8 cellular contexts compared by ENCODE assay signal in genomic region chr19:45442927-45443461, GRCh38. TPM values are rescaled to one million over a fixed set of nuclear protein-coding genes. Genes with fewer than 3 reads are reported as not detected.
DNase-seq lines count a peak whose midpoint lies in the region; ATAC-seq and TF ChIP-seq lines count a peak whose summit lies in the region.

No MANE protein-coding gene starts in this region.

- TF ChIP-seq CTCF in AG09309 (IDR thresholded peaks at IDR 0.05; ENCODE audit: control insufficient read depth, insufficient read depth, low read depth, low read length, missing control alignments) (no peak), HEK293 (tag by site-specific recombination; IDR thresholded peaks at IDR 0.05) (no peak)

- H3K4me1 ChIP-seq in HEK293 (ENCODE audit: control insufficient read depth, insufficient read depth, low read length) (0 out of 2 replicates have a peak, but pooled peaks cover 4% of the 10 kb centered on the region), mononuclear cell (ENCODE audit: insufficient read depth, low read length) (peaks cover 45% of the 10 kb centered on the region), urinary bladder (ENCODE audit: insufficient read depth) (no peaks in the 10 kb centered on the region)

- CTCF ChIA-PET in HEK293 (lab: Yijun Ruan, JAX), result interaction anchor here (0.5 to 5.8 kb wide), 3 partner anchors 35 to 100 kb away, joined by 3 to 87 read pairs (median 7); no protein-coding TSS in a partner anchor

- H3K27me3 ChIP-seq in mononuclear cell (ENCODE audit: insufficient read depth, low read length), result no peaks in the 10 kb centered on the region

- peaks cover 2% of the 10 kb centered on the region for H3K27me3 Mint-ChIP-seq in T-helper 2 cell treated with Interferon-gamma antibody and Interleukin-4, amounts not matched to agents 5 μg/mL and 100 μg/mL, for 36 hours (ENCODE audit: low read depth)
- H3K27me3 Mint-ChIP-seq in effector memory CD8-positive, alpha-beta T cell, result no peaks in the 10 kb centered on the region

- no peak for DNase-seq in AG09309 (ENCODE audit: low read depth)
- peak; percentile 25 for DNase-seq in T-helper 2 cell treated with Interferon-gamma antibody and Interleukin-4, amounts not matched to agents 5 μg/mL and 100 μg/mL, for 36 hours (ENCODE audit: low spot score)
- peak; percentile 21 to 43 (median 35) for DNase-seq in effector memory CD8-positive, alpha-beta T cell
- DNase-seq in HK-2 (ENCODE audit: unreplicated experiment), result no peak

- POLR2A ChIA-PET in HEK293 (lab: Yijun Ruan, JAX), result interaction anchor here (0.9 to 1.0 kb wide), 2 partner anchors 25 to 26 kb away, joined by 3 to 5 read pairs; partner anchors contain the start of gene FOSB

- H3K27ac Mint-ChIP-seq in T-helper 2 cell treated with Interferon-gamma antibody and Interleukin-4, amounts not matched to agents 5 μg/mL and 100 μg/mL, for 36 hours, result peak overlapping the region; percentile 67
- peak overlapping the region; percentile 97 to 98 for H3K27ac Mint-ChIP-seq in effector memory CD8-positive, alpha-beta T cell

- H3K9me3 Mint-ChIP-seq in T-helper 2 cell treated with Interferon-gamma antibody and Interleukin-4, amounts not matched to agents 5 μg/mL and 100 μg/mL, for 36 hours, result no peaks in the 10 kb centered on the region
- H3K9me3 Mint-ChIP-seq in effector memory CD8-positive, alpha-beta T cell, result no peaks in the 10 kb centered on the region

- H3K36me3 ChIP-seq in HEK293 (ENCODE audit: control insufficient read depth in 2 of 2, insufficient read depth in 1 of 2, low read length in 2 of 2) (no peaks in the 10 kb centered on the region), urinary bladder (ENCODE audit: insufficient read depth) (no peaks in the 10 kb centered on the region)

- H3K27ac ChIP-seq in HEK293 (ENCODE audit: extremely low read depth, low read depth, low read length), result no peak overlapping the region
- peak overlapping the region; percentile 65 for H3K27ac ChIP-seq in urinary bladder (ENCODE audit: low read depth)

- H3K4me1 Mint-ChIP-seq in T-helper 2 cell treated with Interferon-gamma antibody and Interleukin-4, amounts not matched to agents 5 μg/mL and 100 μg/mL, for 36 hours (ENCODE audit: low read depth), result peaks cover 41% of the 10 kb centered on the region
- H3K4me1 Mint-ChIP-seq in effector memory CD8-positive, alpha-beta T cell (ENCODE audit: low read depth in 2 of 2), result peaks cover 47 to 55% of the 10 kb centered on the region in 2 donors

- H3K36me3 Mint-ChIP-seq in T-helper 2 cell treated with Interferon-gamma antibody and Interleukin-4, amounts not matched to agents 5 μg/mL and 100 μg/mL, for 36 hours (ENCODE audit: low read depth), result no peaks in the 10 kb centered on the region
- H3K36me3 Mint-ChIP-seq in effector memory CD8-positive, alpha-beta T cell (ENCODE audit: insufficient read depth), result peaks cover 26% of the 10 kb centered on the region

- H3K4me3 Mint-ChIP-seq in T-helper 2 cell treated with Interferon-gamma antibody and Interleukin-4, amounts not matched to agents 5 μg/mL and 100 μg/mL, for 36 hours, result peak overlapping the region; percentile 77
- peak overlapping the region; percentile 92 to 95 for H3K4me3 Mint-ChIP-seq in effector memory CD8-positive, alpha-beta T cell

- H3K9me3 ChIP-seq in HEK293 (ENCODE audit: control insufficient read depth, insufficient read depth, low read depth, low read length) (no peaks in the 10 kb centered on the region), mononuclear cell (ENCODE audit: low read depth, low read length) (no peaks in the 10 kb centered on the region)

- WGBS in urinary bladder, result 9% methylated on average over 14 of the region's 14 CpGs

- ATAC-seq in effector memory CD8-positive, alpha-beta T cell (replicated peaks), result peak; percentile 13
- ATAC-seq in GM21381 (IDR thresholded peaks at IDR 0.05; ENCODE audit: unreplicated experiment), result no peak

- peak overlapping the region; percentile 39 for H3K4me3 ChIP-seq in AG09309 (ENCODE audit: control insufficient read depth, low read depth, low read length)
- peak overlapping the region; percentile 27 for H3K4me3 ChIP-seq in HEK293 (ENCODE audit: low read depth, low read length)
- H3K4me3 ChIP-seq in mononuclear cell (ENCODE audit: low read length), result peak overlapping the region; percentile 31
- H3K4me3 ChIP-seq in urinary bladder (ENCODE audit: low read depth, low read length), result peak overlapping the region; percentile 43

TF ChIP-seq in HEK293, 187 proteins besides CTCF, POLR2A, EP300 and RAD21 (continues in another document):
- TF ChIP-seq ZNF416 (tag by site-specific recombination; IDR thresholded peaks at IDR 0.05) (no peak), GLIS1 (tag by site-specific recombination; IDR thresholded peaks at IDR 0.05) (peak; percentile 80), ZIC2 (tag by site-specific recombination; IDR thresholded peaks at IDR 0.05) (peak; percentile 44; the same call in 1 of the 2 replicates), ZNF174 (tag by site-specific recombination; IDR thresholded peaks at IDR 0.05) (no peak), ZNF548 (tag by site-specific recombination; IDR thresholded peaks at IDR 0.05) (no peak), ZBTB8A (tag by site-specific recombination; IDR thresholded peaks at IDR 0.05) (no peak), ZNF221 (tag by site-specific recombination; IDR thresholded peaks at IDR 0.05; ENCODE audit: borderline replicate concordance) (no peak), ZNF501 (tag by site-specific recombination; IDR thresholded peaks at IDR 0.05) (no peak), ZNF146 (tag by site-specific recombination; IDR thresholded peaks at IDR 0.05) (no peak)
- TF ChIP-seq, protein P1, sequence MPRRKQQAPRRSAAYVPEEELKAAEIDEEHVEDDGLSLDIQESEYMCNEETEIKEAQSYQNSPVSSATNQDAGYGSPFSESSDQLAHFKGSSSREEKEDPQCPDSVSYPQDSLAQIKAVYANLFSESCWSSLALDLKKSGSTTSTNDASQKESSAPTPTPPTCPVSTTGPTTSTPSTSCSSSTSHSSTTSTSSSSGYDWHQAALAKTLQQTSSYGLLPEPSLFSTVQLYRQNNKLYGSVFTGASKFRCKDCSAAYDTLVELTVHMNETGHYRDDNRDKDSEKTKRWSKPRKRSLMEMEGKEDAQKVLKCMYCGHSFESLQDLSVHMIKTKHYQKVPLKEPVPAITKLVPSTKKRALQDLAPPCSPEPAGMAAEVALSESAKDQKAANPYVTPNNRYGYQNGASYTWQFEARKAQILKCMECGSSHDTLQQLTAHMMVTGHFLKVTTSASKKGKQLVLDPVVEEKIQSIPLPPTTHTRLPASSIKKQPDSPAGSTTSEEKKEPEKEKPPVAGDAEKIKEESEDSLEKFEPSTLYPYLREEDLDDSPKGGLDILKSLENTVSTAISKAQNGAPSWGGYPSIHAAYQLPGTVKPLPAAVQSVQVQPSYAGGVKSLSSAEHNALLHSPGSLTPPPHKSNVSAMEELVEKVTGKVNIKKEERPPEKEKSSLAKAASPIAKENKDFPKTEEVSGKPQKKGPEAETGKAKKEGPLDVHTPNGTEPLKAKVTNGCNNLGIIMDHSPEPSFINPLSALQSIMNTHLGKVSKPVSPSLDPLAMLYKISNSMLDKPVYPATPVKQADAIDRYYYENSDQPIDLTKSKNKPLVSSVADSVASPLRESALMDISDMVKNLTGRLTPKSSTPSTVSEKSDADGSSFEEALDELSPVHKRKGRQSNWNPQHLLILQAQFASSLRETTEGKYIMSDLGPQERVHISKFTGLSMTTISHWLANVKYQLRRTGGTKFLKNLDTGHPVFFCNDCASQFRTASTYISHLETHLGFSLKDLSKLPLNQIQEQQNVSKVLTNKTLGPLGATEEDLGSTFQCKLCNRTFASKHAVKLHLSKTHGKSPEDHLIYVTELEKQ (tag by site-specific recombination; IDR thresholded peaks at IDR 0.05; ENCODE audit: borderline replicate concordance), result no peak
- TF ChIP-seq, protein P2, sequence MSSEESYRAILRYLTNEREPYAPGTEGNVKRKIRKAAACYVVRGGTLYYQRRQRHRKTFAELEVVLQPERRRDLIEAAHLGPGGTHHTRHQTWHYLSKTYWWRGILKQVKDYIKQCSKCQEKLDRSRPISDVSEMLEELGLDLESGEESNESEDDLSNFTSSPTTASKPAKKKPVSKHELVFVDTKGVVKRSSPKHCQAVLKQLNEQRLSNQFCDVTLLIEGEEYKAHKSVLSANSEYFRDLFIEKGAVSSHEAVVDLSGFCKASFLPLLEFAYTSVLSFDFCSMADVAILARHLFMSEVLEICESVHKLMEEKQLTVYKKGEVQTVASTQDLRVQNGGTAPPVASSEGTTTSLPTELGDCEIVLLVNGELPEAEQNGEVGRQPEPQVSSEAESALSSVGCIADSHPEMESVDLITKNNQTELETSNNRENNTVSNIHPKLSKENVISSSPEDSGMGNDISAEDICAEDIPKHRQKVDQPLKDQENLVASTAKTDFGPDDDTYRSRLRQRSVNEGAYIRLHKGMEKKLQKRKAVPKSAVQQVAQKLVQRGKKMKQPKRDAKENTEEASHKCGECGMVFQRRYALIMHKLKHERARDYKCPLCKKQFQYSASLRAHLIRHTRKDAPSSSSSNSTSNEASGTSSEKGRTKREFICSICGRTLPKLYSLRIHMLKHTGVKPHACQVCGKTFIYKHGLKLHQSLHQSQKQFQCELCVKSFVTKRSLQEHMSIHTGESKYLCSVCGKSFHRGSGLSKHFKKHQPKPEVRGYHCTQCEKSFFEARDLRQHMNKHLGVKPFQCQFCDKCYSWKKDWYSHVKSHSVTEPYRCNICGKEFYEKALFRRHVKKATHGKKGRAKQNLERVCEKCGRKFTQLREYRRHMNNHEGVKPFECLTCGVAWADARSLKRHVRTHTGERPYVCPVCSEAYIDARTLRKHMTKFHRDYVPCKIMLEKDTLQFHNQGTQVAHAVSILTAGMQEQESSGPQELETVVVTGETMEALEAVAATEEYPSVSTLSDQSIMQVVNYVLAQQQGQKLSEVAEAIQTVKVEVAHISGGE (tag by site-specific recombination; conservative IDR thresholded peaks at IDR 0.05; ENCODE audit: low read depth), result no peak

RNA-seq across cellular contexts. Expression of gene ERCC1, which starts 19.3 kb away (rescaled TPM):
- total RNA-seq in mononuclear cell, result 33.6 TPM
- 64.0 TPM for total RNA-seq in urinary bladder
- polyA plus RNA-seq in urinary bladder, result 50.3 TPM

RNA-seq across cellular contexts. Expression of gene FOSB, which starts 24.8 kb away (rescaled TPM):
- 337 TPM for total RNA-seq in mononuclear cell
- total RNA-seq in urinary bladder, result 10.4 TPM
- polyA plus RNA-seq in urinary bladder, result 128 TPM

RNA-seq across cellular contexts. Expression of gene POLR1G, which starts 36.5 kb away (rescaled TPM):
- total RNA-seq in mononuclear cell, result 0.10 TPM
- total RNA-seq in urinary bladder, result 1.8 TPM
- 5.0 TPM for polyA plus RNA-seq in urinary bladder

RNA-seq across cellular contexts. Expression of gene PPP1R13L, which starts 38.1 kb away (rescaled TPM):
- total RNA-seq in mononuclear cell (0.52 TPM), urinary bladder (7.7 TPM)
- 28.1 TPM for polyA plus RNA-seq in urinary bladder

RNA-seq across cellular contexts. Expression of gene RTN2, which starts 53.9 kb away (rescaled TPM):
- total RNA-seq in mononuclear cell, result 1.5 TPM
- total RNA-seq in urinary bladder, result 6.0 TPM
- polyA plus RNA-seq in urinary bladder, result 34.9 TPM

Comparison
In these comparisons a context has a peak if more than half of its experiments do, and no peak if none do; other contexts are left out.
1. DNase-seq: peak in T-helper 2 cell treated with Interferon-gamma antibody and Interleukin-4, amounts not matched to agents 5 μg/mL and 100 μg/mL, for 36 hours (single experiment) and effector memory CD8-positive, alpha-beta T cell (3 of 3); none in AG09309 (single experiment) and HK-2 (single experiment).
2. RNA of gene FOSB, which starts 24.8 kb away (total RNA-seq): 337 TPM in mononuclear cell (single experiment); 10.4 TPM in urinary bladder (single experiment); every median in the first group is over 10 times any median in the second.
3. Peak in every context shown above with its lines, with median percentiles within 50 percentile points of each other: H3K4me3 ChIP-seq.